15 cellular contexts compared by ENCODE assay signal in the genomic region with DNA sequence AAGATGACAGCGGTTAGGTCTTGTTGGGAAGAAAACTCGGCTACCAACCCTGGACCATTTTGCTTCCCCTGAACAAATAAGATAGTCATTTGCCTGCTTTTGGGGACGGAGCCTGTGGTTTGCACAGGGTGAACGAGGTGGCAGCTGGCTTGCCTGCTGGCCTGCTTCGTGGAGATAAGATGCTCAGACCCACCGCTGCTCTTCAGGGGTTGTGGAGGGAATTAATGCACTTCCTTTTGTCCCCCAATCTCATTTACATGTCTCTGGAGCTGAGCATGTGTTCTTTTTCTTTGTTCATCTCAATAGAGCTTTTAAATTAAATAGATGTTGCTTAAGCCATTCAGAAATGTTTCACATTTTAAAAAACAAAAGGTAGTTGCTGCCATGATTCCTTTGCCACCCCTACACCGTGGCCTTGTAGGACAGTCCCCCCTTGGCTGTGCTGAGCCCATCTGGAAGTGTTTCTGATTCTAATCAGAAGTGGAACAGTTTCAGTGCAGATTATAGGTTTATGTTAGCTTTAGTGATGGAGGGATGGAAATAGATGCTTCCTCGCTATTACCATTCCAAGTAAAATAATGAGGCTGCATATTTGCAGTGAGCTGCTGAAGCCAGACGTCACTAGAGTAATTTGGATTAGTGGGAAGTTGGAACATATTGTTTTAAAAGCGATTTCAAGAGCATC. TPM values are rescaled to one million over a fixed set of nuclear protein-coding genes. Genes with fewer than 3 reads are reported as not detected.
DNase-seq lines count a peak whose midpoint lies in the region; ATAC-seq and TF ChIP-seq lines count a peak whose summit lies in the region.
"Had no signal": no experiment of that assay in that cellular context is flagged by ENCODE, and none has a peak within 500 bp of the region (broad histone marks: within the 10 kb centered on the region; RNA-seq: fewer than 3 reads in every experiment).

No MANE protein-coding gene starts in this region.

- H4K20me1 ChIP-seq in OCI-LY3 (ENCODE audit: insufficient read depth, low read length): no peaks in the 10 kb centered on the region

- intact Hi-C loops in dorsolateral prefrontal cortex (cut with DNase I): no loop called here
- intact Hi-C loops in sciatic nerve (cut with DNase I): no loop called here

- peak overlapping the region; percentile 22; the same call in 1 of the 2 replicates for H3K4me2 ChIP-seq in OCI-LY3 (ENCODE audit: low read length)

- H3K27me3 ChIP-seq in OCI-LY3 (ENCODE audit: low read depth, low read length): no peaks in the 10 kb centered on the region
- no peaks in the 10 kb centered on the region for H3K27me3 ChIP-seq in dorsolateral prefrontal cortex
- H3K27me3 ChIP-seq: transverse colon had no signal

- no peak overlapping the region for H3K4me3 ChIP-seq in OCI-LY3 (ENCODE audit: low read length)
- H3K4me3 ChIP-seq in dorsolateral prefrontal cortex: peak overlapping the region in 3 of 59 donors; percentile 8 to 23 (median 16)
- H3K4me3 ChIP-seq: left lung, transverse colon had no signal

- peak; percentile 15 for DNase-seq in NCI-H2107 treated with DMSO at 0.1 percent for 48 hours (lab: John Stamatoyannopoulos, UW; ENCODE audit: unreplicated experiment)
- DNase-seq in NCI-H2107 (lab: John Stamatoyannopoulos, UW): no peak
- peak in 3 of 10 donors; percentile 18 to 39 (median 27) for DNase-seq in dorsolateral prefrontal cortex
- DNase-seq in sciatic nerve (ENCODE audit: low spot score): peak; percentile 26
- no peak for DNase-seq in NCI-H1694 treated with DMSO at 0.1 percent for 48 hours (lab: John Stamatoyannopoulos, UW)
- DNase-seq: 8988T; activated CD4-positive, alpha-beta T cell treated with anti-CD3 and anti-CD28 coated beads for 4 hours; CD8-positive, alpha-beta memory T cell; NCI-H1105 treated with DMSO at 0.1 percent for 48 hours; RPMI8226; transverse colon had no signal

- H3K9me3 ChIP-seq in OCI-LY3 (ENCODE audit: insufficient read depth, low read length): no peaks in the 10 kb centered on the region
- H3K9me3 ChIP-seq: left lung, transverse colon had no signal

- H2AFZ ChIP-seq in OCI-LY3 (ENCODE audit: low read depth, low read length): peak overlapping the region; percentile 59; the same call in 1 of the 2 replicates

- H3K36me3 ChIP-seq in OCI-LY3 (replicated peaks; ENCODE audit: low read depth, low read length): no peaks in the 10 kb centered on the region
- H3K36me3 ChIP-seq: left lung, transverse colon had no signal

- ATAC-seq in sciatic nerve: no peak
- ATAC-seq in HG02588 (IDR thresholded peaks at IDR 0.05; ENCODE audit: unreplicated experiment): no peak
- no peak for ATAC-seq in HG03469 (IDR thresholded peaks at IDR 0.05; ENCODE audit: unreplicated experiment)
- ATAC-seq: left lung had no signal

- H3K4me1 ChIP-seq in OCI-LY3 (ENCODE audit: low read length): peaks cover 38% of the 10 kb centered on the region
- H3K4me1 ChIP-seq: left lung, transverse colon had no signal

- no peak overlapping the region for H3K9ac ChIP-seq in OCI-LY3 (ENCODE audit: low read length)

- TF ChIP-seq CTCF in OCI-LY3 (IDR thresholded peaks at IDR 0.05; ENCODE audit: low read depth, low read length) (no peak), dorsolateral prefrontal cortex (IDR thresholded peaks at IDR 0.05 in 54 of 56, conservative IDR thresholded peaks at IDR 0.05 in 2 of 56; ENCODE audit: low read depth in 1 of 56, partially characterized antibody in 56 of 56) (peak in 1 of 56 donors; percentile 20)

- no peak overlapping the region for H3K27ac ChIP-seq in OCI-LY3 (ENCODE audit: low read length)
- peak overlapping the region in 46 of 59 donors; percentile 3 to 85 (median 58) for H3K27ac ChIP-seq in dorsolateral prefrontal cortex
- H3K27ac ChIP-seq: left lung, transverse colon had no signal

- H3K79me2 ChIP-seq in OCI-LY3 (ENCODE audit: low read length): no peaks in the 10 kb centered on the region

RNA-seq across cellular contexts. Expression of gene APBA2, which starts 25.7 kb away (rescaled TPM):
- total RNA-seq in dorsolateral prefrontal cortex (100 to 1,000 TPM in 118 of 120 experiments, 10 to 100 TPM in 2; 90.7 to 210 (median 166) TPM), sciatic nerve (3.5 TPM)

Comparison
In these comparisons a context has a peak if more than half of its experiments do, and no peak if none do; other contexts are left out.
1. DNase-seq: peak in NCI-H2107 treated with DMSO at 0.1 percent for 48 hours (single experiment) and sciatic nerve (single experiment); none in NCI-H2107 (single experiment) and NCI-H1694 treated with DMSO at 0.1 percent for 48 hours (single experiment).
2. RNA of gene APBA2, which starts 25.7 kb away (total RNA-seq): 90.7 to 210 TPM in dorsolateral prefrontal cortex; 3.5 TPM in sciatic nerve (single experiment); every median in the first group is over 10 times any median in the second.